ENCODE assay signal across 9 cellular contexts in genomic region chr5:150640311-150641005, GRCh38. TPM values are rescaled to one million over a fixed set of nuclear protein-coding genes. Genes with fewer than 3 reads are reported as not detected.
DNase-seq lines count a peak whose midpoint lies in the region; ATAC-seq, FAIRE-seq and TF ChIP-seq lines count a peak whose summit lies in the region.
"Had no signal": no experiment of that assay in that cellular context is flagged by ENCODE, and none has a peak within 500 bp of the region (broad histone marks: within the 10 kb centered on the region; RNA-seq: fewer than 3 reads in every experiment).

TSS of gene SYNPO (plus strand) at chr5:150640660. CDS start at chr5:150648276, 7,616 bp downstream.

- peaks cover 11% of the 10 kb centered on the region for H3K27me3 Mint-ChIP-seq in CD4-positive, alpha-beta T cell

- peak within 1 kb of the TSS; percentile 46 for H3K9ac ChIP-seq in fibroblast of lung (ENCODE audit: insufficient read depth, low read length)

- no peaks in the 10 kb centered on the region for H4K20me1 ChIP-seq in fibroblast of lung (ENCODE audit: control insufficient read depth, extremely low read depth, insufficient read depth, low read length)

- no peaks in the 10 kb centered on the region for H3K36me3 Mint-ChIP-seq in CD4-positive, alpha-beta T cell (ENCODE audit: low read depth)

- intact Hi-C loops in CD4-positive, alpha-beta T cell (cut with DNase I, micrococcal nuclease) = no loop called here

- H3K4me1 ChIP-seq in fibroblast of lung (ENCODE audit: control insufficient read depth, extremely low read depth, insufficient read depth, low read length) = peaks cover 66% of the 10 kb centered on the region

- H3K4me3 ChIP-seq in fibroblast of lung (replicated peaks in 1 of 4; ENCODE audit: control extremely low read depth in 1 of 4, insufficient read depth in 1 of 4, low read depth in 3 of 4, low read length in 4 of 4) = peak within 1 kb of the TSS; percentile 37 to 59 (median 49)

- ATAC-seq in CD4-positive, alpha-beta T cell (ENCODE audit: poor library complexity) = no peak
- ATAC-seq in HG02763 (IDR thresholded peaks at IDR 0.05; ENCODE audit: unreplicated experiment) = no peak
- ATAC-seq in HG03565 (IDR thresholded peaks at IDR 0.05; ENCODE audit: unreplicated experiment) = no peak

- H2AFZ ChIP-seq in fibroblast of lung (ENCODE audit: low read length) = no peak within 1 kb of the TSS

- peak within 1 kb of the TSS; percentile 88 for H3K4me2 ChIP-seq in fibroblast of lung (ENCODE audit: extremely low read depth, insufficient read depth, low read length)

- DNase-seq in COLO829 (ENCODE audit: low spot score) (peak; percentile 34), RCC 7860 (ENCODE audit: low spot score) (peak; percentile 95), fibroblast of lung (ENCODE audit: low read depth in 2 of 2) (peak; percentile 95 to 97), nucleus accumbens (lab: John Stamatoyannopoulos, UW) (peak in 32 of 56 donors; percentile 20 to 74 (median 47)), NCI-H2196 treated with DMSO at 0.1 percent for 48 hours (lab: John Stamatoyannopoulos, UW; ENCODE audit: unreplicated experiment) (no peak)
- DNase-seq in CD4-positive, alpha-beta T cell = no peak

- FAIRE-seq in RCC 7860 (lab: Jason Lieb, UNC) = peak; percentile 90
- FAIRE-seq: endometrium had no signal

- CTCF ChIA-PET in CD4-positive, alpha-beta T cell (lab: Charles Lee) = no interaction called here

- H3K9me3 ChIP-seq in fibroblast of lung (ENCODE audit: control insufficient read depth, insufficient read depth, low read depth, low read length) = no peaks in the 10 kb centered on the region
- H3K9me3 ChIP-seq in CD4-positive, alpha-beta T cell (ENCODE audit: control insufficient read depth, low read length) = no peaks in the 10 kb centered on the region

- POLR2A ChIA-PET in CD4-positive, alpha-beta T cell (lab: Charles Lee) = no interaction called here

- H3K79me2 ChIP-seq in fibroblast of lung (ENCODE audit: control insufficient read depth, insufficient read depth, low read length) = no peaks in the 10 kb centered on the region

- TF ChIP-seq CTCF in fibroblast of lung (conservative IDR thresholded peaks at IDR 0.05 in 1 of 2, IDR thresholded peaks at IDR 0.05 in 1 of 2; ENCODE audit: low read depth in 1 of 2, low read length in 2 of 2) = no peak
- TF ChIP-seq CTCF in CD4-positive, alpha-beta T cell (IDR thresholded peaks at IDR 0.05) = no peak

- no peaks in the 10 kb centered on the region for H3K9me3 Mint-ChIP-seq in CD4-positive, alpha-beta T cell

- no peaks in the 10 kb centered on the region for H3K27me3 ChIP-seq in fibroblast of lung (ENCODE audit: control insufficient read depth, insufficient read depth, low read length)
- no peaks in the 10 kb centered on the region for H3K27me3 ChIP-seq in CD4-positive, alpha-beta T cell (ENCODE audit: control insufficient read depth, insufficient read depth, low read length)

- H3K4me1 Mint-ChIP-seq in CD4-positive, alpha-beta T cell (ENCODE audit: low read depth) = no peaks in the 10 kb centered on the region

- H3K36me3 ChIP-seq in fibroblast of lung (ENCODE audit: control insufficient read depth, insufficient read depth, low read length) = no peaks in the 10 kb centered on the region

- peak within 1 kb of the TSS; percentile 89 for H3K27ac ChIP-seq in fibroblast of lung (ENCODE audit: insufficient read depth, low read length)
- no peak within 1 kb of the TSS for H3K27ac ChIP-seq in CD4-positive, alpha-beta T cell (ENCODE audit: low read depth, low read length)

- no peak within 1 kb of the TSS for H3K27ac Mint-ChIP-seq in CD4-positive, alpha-beta T cell

- no peak within 1 kb of the TSS for H3K4me3 Mint-ChIP-seq in CD4-positive, alpha-beta T cell

RNA-seq across cellular contexts. Expression of gene SYNPO, which starts in this region (rescaled TPM):
- 5.6 and 6.6 TPM in 2 replicates for total RNA-seq in fibroblast of lung
- polyA plus RNA-seq in fibroblast of lung = 9.8 and 10.5 TPM in 2 replicates
- polyA plus RNA-seq in fibroblast of lung (2012) = 25.0 and 50.9 TPM in 2 replicates
- 115 and 181 TPM in 2 replicates for polyA minus RNA-seq in fibroblast of lung (ENCODE audit: low replicate concordance)
- total RNA-seq in CD4-positive, alpha-beta T cell = under 1 TPM; 0.06 to 0.14 TPM

Comparison
In these comparisons a context has a peak if more than half of its experiments do, and no peak if none do; other contexts are left out.
1. DNase-seq: peak in COLO829 (single experiment), RCC 7860 (single experiment), fibroblast of lung (2 of 2) and nucleus accumbens (32 of 56); none in CD4-positive, alpha-beta T cell (0 of 10) and NCI-H2196 treated with DMSO at 0.1 percent for 48 hours (single experiment).